35 cellular contexts compared by ENCODE assay signal in the genomic region with DNA sequence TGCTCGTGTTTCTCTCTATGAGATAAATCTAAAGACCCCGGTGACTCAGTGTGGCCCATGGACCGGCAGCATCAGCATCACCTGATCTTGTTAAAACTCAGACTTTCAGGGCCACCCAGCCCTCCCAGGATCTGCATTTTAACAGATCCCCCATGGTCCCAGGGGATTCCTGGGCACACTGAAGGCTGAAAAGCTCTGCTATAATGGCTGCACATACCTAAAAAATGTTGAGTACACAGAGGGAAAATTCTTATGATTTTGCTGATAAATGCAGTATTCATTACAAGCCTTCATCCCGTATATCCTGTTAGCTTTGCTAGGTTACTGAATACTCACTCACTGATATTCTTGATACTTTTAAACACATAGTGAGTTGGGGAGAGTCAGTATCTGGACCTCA.
"Had no signal": no experiment of that assay in that cellular context is flagged by ENCODE, and none has a peak within 500 bp of the region (broad histone marks: within the 10 kb centered on the region; RNA-seq: fewer than 3 reads in every experiment).

No MANE protein-coding gene starts in this region.

- H3K9me3 Mint-ChIP-seq: activated B cell treated with CpG ODN at 0.5 μM for 24 hours; activated CD4-positive, alpha-beta memory T cell treated with anti-CD3 and anti-CD28 coated beads for 36 hours; activated CD8-positive, alpha-beta T cell treated with anti-CD3 and anti-CD28 coated beads for 36 hours; activated naive CD4-positive, alpha-beta T cell treated with anti-CD3 and anti-CD28 coated beads for 36 hours; activated naive CD4-positive, alpha-beta T cell treated with anti-CD3 and anti-CD28 coated beads, Interleukin-2, amount 50 U/mL, for 72 hours; activated naive CD8-positive, alpha-beta T cell treated with anti-CD3 and anti-CD28 coated beads for 36 hours; activated T-cell treated with anti-CD3 and anti-CD28 coated beads, Interleukin-2, amount 50 U/mL, for 4 hours; activated T-cell treated with anti-CD3 and anti-CD28 coated beads, Interleukin-2, amount 50 U/mL, for 72 hours; activated T-helper 1 cell treated with anti-CD3 and anti-CD28 coated beads, Interleukin-12 subunit alpha, Interleukin-12 subunit beta, Interleukin-2, Interleukin-4 antibody, amounts not matched to agents 30 ng/mL and 10 ng/mL and 1 ng/mL, durations not matched to agents 14 hours and 24 hours and 36 hours; activated T-helper 17 cell treated with anti-CD3 and anti-CD28 coated beads, Interleukin-2, amount 50 U/mL, for 72 hours; T-helper 1 cell treated with Interleukin-12 subunit alpha and Interleukin-12 subunit beta and Interleukin-4 antibody, amounts not matched to agents 30 μg/mL and 1 μg/mL, for 36 hours; T-helper 2 cell treated with Interferon-gamma antibody and Interleukin-4, amounts not matched to agents 5 μg/mL and 100 μg/mL, for 36 hours had no signal

- H3K36me3 ChIP-seq: adrenal gland, brain microvascular endothelial cell, breast epithelium had no signal

- H3K4me3 ChIP-seq: adrenal gland, body of pancreas, breast epithelium had no signal

- H3K4me1 Mint-ChIP-seq: activated B cell treated with CpG ODN at 0.5 μM for 24 hours; activated CD8-positive, alpha-beta memory T cell treated with anti-CD3 and anti-CD28 coated beads, Interleukin-2, amount 10 ng/mL, durations not matched to agents 7 days and 5 days; activated T-helper 17 cell treated with anti-CD3 and anti-CD28 coated beads, Interleukin-2, amount 50 U/mL, for 72 hours had no signal

- H3K36me3 Mint-ChIP-seq: activated CD4-positive, alpha-beta memory T cell treated with anti-CD3 and anti-CD28 coated beads for 36 hours; activated naive CD8-positive, alpha-beta T cell treated with anti-CD3 and anti-CD28 coated beads for 36 hours had no signal

- H3K27ac ChIP-seq: adrenal gland, body of pancreas, brain microvascular endothelial cell, breast epithelium, VCaP had no signal

- H3K9me3 ChIP-seq: adrenal gland, breast epithelium had no signal

- H3K27ac Mint-ChIP-seq: activated B cell treated with CpG ODN at 0.5 μM for 24 hours; activated CD4-positive, alpha-beta memory T cell treated with anti-CD3 and anti-CD28 coated beads for 36 hours; activated CD8-positive, alpha-beta memory T cell treated with anti-CD3 and anti-CD28 coated beads, Interleukin-2, amount 10 ng/mL, durations not matched to agents 7 days and 5 days; activated CD8-positive, alpha-beta T cell treated with anti-CD3 and anti-CD28 coated beads for 36 hours; activated naive CD4-positive, alpha-beta T cell treated with anti-CD3 and anti-CD28 coated beads for 36 hours; activated naive CD4-positive, alpha-beta T cell treated with anti-CD3 and anti-CD28 coated beads, Interleukin-2, amount 50 U/mL, for 72 hours; activated naive CD8-positive, alpha-beta T cell treated with anti-CD3 and anti-CD28 coated beads for 36 hours; activated T-cell treated with anti-CD3 and anti-CD28 coated beads, Interleukin-2, amount 50 U/mL, for 72 hours; activated T-helper 1 cell treated with anti-CD3 and anti-CD28 coated beads, Interleukin-12 subunit alpha, Interleukin-12 subunit beta, Interleukin-2, Interleukin-4 antibody, amounts not matched to agents 30 ng/mL and 10 ng/mL and 1 ng/mL, durations not matched to agents 14 hours and 24 hours and 36 hours; activated T-helper 17 cell treated with anti-CD3 and anti-CD28 coated beads, Interleukin-2, amount 50 U/mL, for 72 hours; T-helper 1 cell treated with Interleukin-12 subunit alpha and Interleukin-12 subunit beta and Interleukin-4 antibody, amounts not matched to agents 30 μg/mL and 1 μg/mL, for 36 hours; T-helper 2 cell treated with Interferon-gamma antibody and Interleukin-4, amounts not matched to agents 5 μg/mL and 100 μg/mL, for 36 hours had no signal

- DNase-seq: activated B cell treated with CpG ODN at 0.5 μM for 24 hours; activated CD4-positive, alpha-beta memory T cell treated with anti-CD3 and anti-CD28 coated beads for 36 hours; activated CD4-positive, alpha-beta T cell treated with anti-CD3 and anti-CD28 coated beads for 48 hours; activated CD4-positive, alpha-beta T cell treated with anti-CD3 and anti-CD28 coated beads, Interleukin-2, amount 50 U/mL, for 1 hour; activated CD4-positive, alpha-beta T cell treated with anti-CD3 and anti-CD28 coated beads, Interleukin-2, amount 50 U/mL, for 4 hours; activated CD4-positive, CD25-positive, alpha-beta regulatory T cell treated with anti-CD3 and anti-CD28 coated beads, Interleukin-2, amount 50 U/mL, for 72 hours; activated CD8-positive, alpha-beta memory T cell treated with anti-CD3 and anti-CD28 coated beads, Interleukin-2, amount 10 ng/mL, durations not matched to agents 7 days and 5 days; activated CD8-positive, alpha-beta T cell treated with anti-CD3 and anti-CD28 coated beads for 36 hours; activated effector memory CD4-positive, alpha-beta T cell treated with anti-CD3 and anti-CD28 coated beads, Interleukin-2, amount 50 U/mL, for 16 hours; activated gamma-delta T cell treated with Interleukin-2 at 50 U/mL for 16 hours; activated naive CD4-positive, alpha-beta T cell; activated naive CD4-positive, alpha-beta T cell treated with anti-CD3 and anti-CD28 coated beads for 36 hours; activated naive CD4-positive, alpha-beta T cell treated with anti-CD3 and anti-CD28 coated beads, Interleukin-2, amount 50 U/mL, for 16 hours; activated naive CD8-positive, alpha-beta T cell treated with anti-CD3 and anti-CD28 coated beads for 36 hours; activated T-cell treated with anti-CD3 and anti-CD28 coated beads for 4 hours; activated T-cell treated with anti-CD3 and anti-CD28 coated beads, Interleukin-2, amount 50 U/mL, for 1 hour; activated T-cell treated with anti-CD3 and anti-CD28 coated beads, Interleukin-2, amount 50 U/mL, for 4 hours; activated T-cell treated with anti-CD3 and anti-CD28 coated beads, Interleukin-2, amount 50 U/mL, for 72 hours; adrenal gland; amniotic stem cell; aorta; body of pancreas; brain microvascular endothelial cell; central memory CD4-positive, alpha-beta T cell; SW 1271; T-helper 1 cell; T-helper 2 cell; T-helper 9 cell had no signal

- H3K4me3 Mint-ChIP-seq: activated B cell treated with CpG ODN at 0.5 μM for 24 hours; activated CD4-positive, alpha-beta memory T cell treated with anti-CD3 and anti-CD28 coated beads for 36 hours; activated CD8-positive, alpha-beta memory T cell treated with anti-CD3 and anti-CD28 coated beads, Interleukin-2, amount 10 ng/mL, durations not matched to agents 7 days and 5 days; activated CD8-positive, alpha-beta T cell treated with anti-CD3 and anti-CD28 coated beads for 36 hours; activated naive CD4-positive, alpha-beta T cell treated with anti-CD3 and anti-CD28 coated beads for 36 hours; activated naive CD8-positive, alpha-beta T cell treated with anti-CD3 and anti-CD28 coated beads for 36 hours; activated T-cell treated with anti-CD3 and anti-CD28 coated beads, Interleukin-2, amount 50 U/mL, for 4 hours; activated T-cell treated with anti-CD3 and anti-CD28 coated beads, Interleukin-2, amount 50 U/mL, for 72 hours; activated T-helper 1 cell treated with anti-CD3 and anti-CD28 coated beads, Interleukin-12 subunit alpha, Interleukin-12 subunit beta, Interleukin-2, Interleukin-4 antibody, amounts not matched to agents 30 ng/mL and 10 ng/mL and 1 ng/mL, durations not matched to agents 14 hours and 24 hours and 36 hours; activated T-helper 17 cell treated with anti-CD3 and anti-CD28 coated beads, Interleukin-2, amount 50 U/mL, for 72 hours; T-helper 1 cell treated with Interleukin-12 subunit alpha and Interleukin-12 subunit beta and Interleukin-4 antibody, amounts not matched to agents 30 μg/mL and 1 μg/mL, for 36 hours; T-helper 2 cell treated with Interferon-gamma antibody and Interleukin-4, amounts not matched to agents 5 μg/mL and 100 μg/mL, for 36 hours had no signal

- H3K27me3 ChIP-seq: adrenal gland, body of pancreas, brain microvascular endothelial cell, breast epithelium had no signal

- H3K4me1 ChIP-seq: adrenal gland, body of pancreas, breast epithelium had no signal
